Comparison of ENCODE assay signal across 8 cellular contexts in genomic region chr17:21252875-21253645, GRCh38. TPM values are rescaled to one million over a fixed set of nuclear protein-coding genes. Genes with fewer than 3 reads are reported as not detected.
A peak's percentile ranks its signal among the peaks of the same experiment; 100 is the strongest.
DNase-seq lines count a peak whose midpoint lies in the region; ATAC-seq and TF ChIP-seq lines count a peak whose summit lies in the region.

Gene NATD1 (minus strand): TSS chr17:21253410. CDS start chr17:21253264, 146 bp downstream.

- ATAC-seq in GM19452 (IDR thresholded peaks at IDR 0.05; ENCODE audit: unreplicated experiment), result peak; percentile 56
- peak; percentile 83 to 87 for ATAC-seq in naive thymus-derived CD8-positive, alpha-beta T cell
- peak; percentile 82 for ATAC-seq in stimulated activated memory B cell treated with anti-CD40 and anti-IgM and Interleukin-4, amounts not matched to agents 10 μg/mL and 1 μg/mL and 100 μg/mL, for 72 hours

- no peaks in the 10 kb centered on the region for H3K36me3 Mint-ChIP-seq in activated T-helper 1 cell treated with anti-CD3 and anti-CD28 coated beads, Interleukin-12 subunit alpha, Interleukin-12 subunit beta, Interleukin-2, Interleukin-4 antibody, amounts not matched to agents 30 ng/mL and 10 ng/mL and 1 ng/mL, durations not matched to agents 14 hours and 24 hours and 36 hours (ENCODE audit: low read depth)
- H3K36me3 Mint-ChIP-seq in naive thymus-derived CD8-positive, alpha-beta T cell, result no peaks in the 10 kb centered on the region
- H3K36me3 Mint-ChIP-seq in stimulated activated memory B cell treated with anti-CD40 and anti-IgM and Interleukin-4, amounts not matched to agents 10 μg/mL and 1 μg/mL and 100 μg/mL, for 72 hours, result no peaks in the 10 kb centered on the region

- POLR2A ChIA-PET in naive thymus-derived CD8-positive, alpha-beta T cell (lab: Charles Lee), result interaction anchor here (0.6 to 3.6 kb wide), 10 partner anchors 15 to 290 kb away, joined by 3 to 23 read pairs (median 4); partner anchors contain the start of gene TMEM11

- peaks cover 13% of the 10 kb centered on the region for H3K27me3 Mint-ChIP-seq in activated T-helper 1 cell treated with anti-CD3 and anti-CD28 coated beads, Interleukin-12 subunit alpha, Interleukin-12 subunit beta, Interleukin-2, Interleukin-4 antibody, amounts not matched to agents 30 ng/mL and 10 ng/mL and 1 ng/mL, durations not matched to agents 14 hours and 24 hours and 36 hours (ENCODE audit: insufficient read depth)
- no peaks in the 10 kb centered on the region for H3K27me3 Mint-ChIP-seq in naive thymus-derived CD8-positive, alpha-beta T cell
- H3K27me3 Mint-ChIP-seq in stimulated activated memory B cell treated with anti-CD40 and anti-IgM and Interleukin-4, amounts not matched to agents 10 μg/mL and 1 μg/mL and 100 μg/mL, for 72 hours, result no peaks in the 10 kb centered on the region

- peak within 1 kb of the TSS; percentile 83 for H3K4me3 Mint-ChIP-seq in activated T-helper 1 cell treated with anti-CD3 and anti-CD28 coated beads, Interleukin-12 subunit alpha, Interleukin-12 subunit beta, Interleukin-2, Interleukin-4 antibody, amounts not matched to agents 30 ng/mL and 10 ng/mL and 1 ng/mL, durations not matched to agents 14 hours and 24 hours and 36 hours
- H3K4me3 Mint-ChIP-seq in naive thymus-derived CD8-positive, alpha-beta T cell, result peak within 1 kb of the TSS; percentile 78 to 97 (median 88)
- peak within 1 kb of the TSS; percentile 76 for H3K4me3 Mint-ChIP-seq in stimulated activated memory B cell treated with anti-CD40 and anti-IgM and Interleukin-4, amounts not matched to agents 10 μg/mL and 1 μg/mL and 100 μg/mL, for 72 hours

- H3K4me1 Mint-ChIP-seq in activated T-helper 1 cell treated with anti-CD3 and anti-CD28 coated beads, Interleukin-12 subunit alpha, Interleukin-12 subunit beta, Interleukin-2, Interleukin-4 antibody, amounts not matched to agents 30 ng/mL and 10 ng/mL and 1 ng/mL, durations not matched to agents 14 hours and 24 hours and 36 hours (ENCODE audit: low read depth), result peaks cover 7% of the 10 kb centered on the region
- H3K4me1 Mint-ChIP-seq in naive thymus-derived CD8-positive, alpha-beta T cell, result peaks cover 19 to 48% (median 37%) of the 10 kb centered on the region in 4 donors
- H3K4me1 Mint-ChIP-seq in stimulated activated memory B cell treated with anti-CD40 and anti-IgM and Interleukin-4, amounts not matched to agents 10 μg/mL and 1 μg/mL and 100 μg/mL, for 72 hours, result peaks cover 20% of the 10 kb centered on the region

- peak within 1 kb of the TSS; percentile 23 for H3K27ac Mint-ChIP-seq in activated T-helper 1 cell treated with anti-CD3 and anti-CD28 coated beads, Interleukin-12 subunit alpha, Interleukin-12 subunit beta, Interleukin-2, Interleukin-4 antibody, amounts not matched to agents 30 ng/mL and 10 ng/mL and 1 ng/mL, durations not matched to agents 14 hours and 24 hours and 36 hours
- H3K27ac Mint-ChIP-seq in naive thymus-derived CD8-positive, alpha-beta T cell, result peak within 1 kb of the TSS; percentile 83 to 97 (median 92)
- H3K27ac Mint-ChIP-seq in stimulated activated memory B cell treated with anti-CD40 and anti-IgM and Interleukin-4, amounts not matched to agents 10 μg/mL and 1 μg/mL and 100 μg/mL, for 72 hours, result peak within 1 kb of the TSS; percentile 76

- intact Hi-C loops in activated T-helper 1 cell treated with anti-CD3 and anti-CD28 coated beads, Interleukin-12 subunit alpha, Interleukin-12 subunit beta, Interleukin-2, Interleukin-4 antibody, amounts not matched to agents 30 ng/mL and 10 ng/mL and 1 ng/mL, durations not matched to agents 14 hours and 24 hours and 36 hours (cut with micrococcal nuclease), result loop anchor here (1.0 kb wide), 8 partner anchors 10 to 210 kb away; partner anchors contain the start of genes DHRS7B, MAP2K3, TMEM11 and USP22

- H3K9me3 Mint-ChIP-seq in activated T-helper 1 cell treated with anti-CD3 and anti-CD28 coated beads, Interleukin-12 subunit alpha, Interleukin-12 subunit beta, Interleukin-2, Interleukin-4 antibody, amounts not matched to agents 30 ng/mL and 10 ng/mL and 1 ng/mL, durations not matched to agents 14 hours and 24 hours and 36 hours, result no peaks in the 10 kb centered on the region
- H3K9me3 Mint-ChIP-seq in naive thymus-derived CD8-positive, alpha-beta T cell, result no peaks in the 10 kb centered on the region
- no peaks in the 10 kb centered on the region for H3K9me3 Mint-ChIP-seq in stimulated activated memory B cell treated with anti-CD40 and anti-IgM and Interleukin-4, amounts not matched to agents 10 μg/mL and 1 μg/mL and 100 μg/mL, for 72 hours

- DNase-seq in CD1c-positive myeloid dendritic cell (ENCODE audit: extremely low spot score), result peak; percentile 91
- DNase-seq in HS-27A (ENCODE audit: low read depth), result peak; percentile 45
- peak; percentile 91 for DNase-seq in RKO (ENCODE audit: low spot score)
- peak; percentile 70 for DNase-seq in activated T-helper 1 cell treated with anti-CD3 and anti-CD28 coated beads, Interleukin-12 subunit alpha, Interleukin-12 subunit beta, Interleukin-2, Interleukin-4 antibody, amounts not matched to agents 30 ng/mL and 10 ng/mL and 1 ng/mL, durations not matched to agents 14 hours and 24 hours and 36 hours (ENCODE audit: low spot score)
- peak; percentile 78 for DNase-seq in fibroblast of mammary gland (ENCODE audit: low read depth)
- peak; percentile 67 to 88 (median 73) for DNase-seq in naive thymus-derived CD8-positive, alpha-beta T cell

- no peak for TF ChIP-seq CTCF in fibroblast of mammary gland (conservative IDR thresholded peaks at IDR 0.05; ENCODE audit: control insufficient read depth, insufficient read depth, low read depth, low read length)

- H3K4me3 ChIP-seq in fibroblast of mammary gland (ENCODE audit: control insufficient read depth, low read depth, low read length), result peak within 1 kb of the TSS; percentile 49

RNA-seq across cellular contexts. Expression of gene NATD1, which starts in this region (rescaled TPM):
- 1.6 and 1.7 TPM in 2 replicates for total RNA-seq in activated T-helper 1 cell treated with anti-CD3 and anti-CD28 coated beads, Interleukin-12 subunit alpha, Interleukin-12 subunit beta, Interleukin-2, Interleukin-4 antibody, amounts not matched to agents 30 ng/mL and 10 ng/mL and 1 ng/mL, durations not matched to agents 14 hours and 24 hours and 36 hours
- total RNA-seq in naive thymus-derived CD8-positive, alpha-beta T cell, result 1 to 10 TPM; 9.2 to 9.3 TPM
- polyA plus RNA-seq in naive thymus-derived CD8-positive, alpha-beta T cell, result 1 to 10 TPM in 1 of 3 donors, under 1 TPM in 2; 0.60 to 1.2 (median 0.99) TPM

Comparison
In these comparisons a context has a peak if more than half of its experiments do, and no peak if none do; other contexts are left out.
1. Peak in every context shown above with its lines: DNase-seq, ATAC-seq and H3K4me3 ChIP-seq.
2. H3K27ac Mint-ChIP-seq: peak in every context shown above with its lines; median percentile 92 in naive thymus-derived CD8-positive, alpha-beta T cell; 76 in stimulated activated memory B cell treated with anti-CD40 and anti-IgM and Interleukin-4, amounts not matched to agents 10 μg/mL and 1 μg/mL and 100 μg/mL, for 72 hours; 23 in activated T-helper 1 cell treated with anti-CD3 and anti-CD28 coated beads, Interleukin-12 subunit alpha, Interleukin-12 subunit beta, Interleukin-2, Interleukin-4 antibody, amounts not matched to agents 30 ng/mL and 10 ng/mL and 1 ng/mL, durations not matched to agents 14 hours and 24 hours and 36 hours.